Comparison of ENCODE assay signal across 1 cellular context in genomic region chr1:228404107-228404720, GRCh38.
TF ChIP-seq lines count a peak whose summit lies in the region.

No MANE protein-coding gene starts in this region.

TF ChIP-seq in IMR-90, 13 proteins besides CTCF, POLR2A, EP300 and RAD21 (continued from another document):
- TF ChIP-seq, protein P1, sequence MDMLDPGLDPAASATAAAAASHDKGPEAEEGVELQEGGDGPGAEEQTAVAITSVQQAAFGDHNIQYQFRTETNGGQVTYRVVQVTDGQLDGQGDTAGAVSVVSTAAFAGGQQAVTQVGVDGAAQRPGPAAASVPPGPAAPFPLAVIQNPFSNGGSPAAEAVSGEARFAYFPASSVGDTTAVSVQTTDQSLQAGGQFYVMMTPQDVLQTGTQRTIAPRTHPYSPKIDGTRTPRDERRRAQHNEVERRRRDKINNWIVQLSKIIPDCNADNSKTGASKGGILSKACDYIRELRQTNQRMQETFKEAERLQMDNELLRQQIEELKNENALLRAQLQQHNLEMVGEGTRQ (IDR thresholded peaks at IDR 0.05; ENCODE audit: low read depth, low read length), result no peak
- TF ChIP-seq MAZ (IDR thresholded peaks at IDR 0.05; ENCODE audit: borderline replicate concordance, low read depth, low read length) (no peak), BHLHE40 (IDR thresholded peaks at IDR 0.05; ENCODE audit: low read depth, low read length) (no peak), MXI1 (IDR thresholded peaks at IDR 0.05; ENCODE audit: borderline replicate concordance, low read depth, low read length) (no peak)
